ENCODE assay signal across 16 cellular contexts in genomic region chr5:17429353-17429752, GRCh38.
DNase-seq lines count a peak whose midpoint lies in the region; ATAC-seq and TF ChIP-seq lines count a peak whose summit lies in the region.
"Had no signal": no experiment of that assay in that cellular context is flagged by ENCODE, and none has a peak within 500 bp of the region (broad histone marks: within the 10 kb centered on the region; RNA-seq: fewer than 3 reads in every experiment).

No MANE protein-coding gene starts in this region.

- no peak overlapping the region for H2AFZ ChIP-seq in mammary epithelial cell (ENCODE audit: low read depth, low read length)
- H2AFZ ChIP-seq: GM23248 had no signal

- H3K4me1 ChIP-seq in mammary epithelial cell (ENCODE audit: insufficient read depth, low read length) (no peaks in the 10 kb centered on the region), breast epithelium (no peaks in the 10 kb centered on the region)
- H3K4me1 ChIP-seq: A549, HAP-1 had no signal

- H3K4me3 Mint-ChIP-seq in activated naive CD4-positive, alpha-beta T cell treated with anti-CD3 and anti-CD28 coated beads, Interleukin-2, amount 10 ng/mL, durations not matched to agents 7 days and 5 days = no peak overlapping the region
- H3K4me3 Mint-ChIP-seq: CD4-positive, alpha-beta T cell had no signal

- ATAC-seq in left colon = peak; percentile 19
- no peak for ATAC-seq in GM18873 (IDR thresholded peaks at IDR 0.05; ENCODE audit: low FRiP score, unreplicated experiment)
- no peak for ATAC-seq in HG03045 (IDR thresholded peaks at IDR 0.05; ENCODE audit: unreplicated experiment)
- ATAC-seq: A549 had no signal

- intact Hi-C loops in mammary epithelial cell (cut with micrococcal nuclease) = no loop called here
- intact Hi-C loops in breast epithelium (cut with DNase I; ENCODE audit: low total_unique reads) = no loop called here
- intact Hi-C loops in left colon (cut with DNase I, micrococcal nuclease) = no loop called here

- dilution Hi-C loops in mammary epithelial cell (cut with HindIII; ENCODE audit: low sequenced_read_pairs) = no loop called here

- TF ChIP-seq POLR2A in breast epithelium (IDR thresholded peaks at IDR 0.05) = no peak

- no peaks in the 10 kb centered on the region for H3K36me3 Mint-ChIP-seq in activated naive CD4-positive, alpha-beta T cell treated with anti-CD3 and anti-CD28 coated beads, Interleukin-2, amount 10 ng/mL, durations not matched to agents 7 days and 5 days

- WGBS in mammary epithelial cell (ENCODE audit: low coverage, missing lambda C conversion rate) = 24% methylated on average over 4 of the region's 4 CpGs

- TF ChIP-seq CTCF in mammary epithelial cell (conservative IDR thresholded peaks at IDR 0.05 in 1 of 2, IDR thresholded peaks at IDR 0.05 in 1 of 2; ENCODE audit: extremely low read depth in 1 of 2, insufficient read depth in 1 of 2, low read depth in 1 of 2, low read length in 2 of 2) (no peak), breast epithelium (IDR thresholded peaks at IDR 0.05) (no peak), epithelial cell of esophagus (IDR thresholded peaks at IDR 0.05; ENCODE audit: insufficient read depth, low read depth, low read length, missing control alignments) (no peak)

- H3K9me3 ChIP-seq in mammary epithelial cell (replicated peaks; ENCODE audit: insufficient read depth, low read length) = no peaks in the 10 kb centered on the region
- H3K9me3 ChIP-seq in breast epithelium = no peaks in the 10 kb centered on the region
- H3K9me3 ChIP-seq: A549, Caco-2, HAP-1 had no signal

- no peaks in the 10 kb centered on the region for H3K27me3 ChIP-seq in mammary epithelial cell (ENCODE audit: insufficient read depth, low read length)
- H3K27me3 ChIP-seq in breast epithelium = no peaks in the 10 kb centered on the region

- in situ Hi-C loops in mammary epithelial cell (cut with MboI; ENCODE audit: low sequenced_read_pairs in 2 of 2) = no loop called here

- no peaks in the 10 kb centered on the region for H3K27me3 Mint-ChIP-seq in activated naive CD4-positive, alpha-beta T cell treated with anti-CD3 and anti-CD28 coated beads, Interleukin-2, amount 10 ng/mL, durations not matched to agents 7 days and 5 days
- H3K27me3 Mint-ChIP-seq: CD4-positive, alpha-beta T cell had no signal

- no peak overlapping the region for H3K4me3 ChIP-seq in mammary epithelial cell (replicated peaks in 1 of 3; ENCODE audit: insufficient read depth in 1 of 3, low read depth in 2 of 3, low read length in 3 of 3)
- no peak overlapping the region for H3K4me3 ChIP-seq in breast epithelium
- H3K4me3 ChIP-seq in epithelial cell of esophagus (ENCODE audit: low read length) = no peak overlapping the region
- H3K4me3 ChIP-seq: A549, GM23248, HAP-1 had no signal

- peaks cover 11% of the 10 kb centered on the region for H3K9me3 Mint-ChIP-seq in activated naive CD4-positive, alpha-beta T cell treated with anti-CD3 and anti-CD28 coated beads, Interleukin-2, amount 10 ng/mL, durations not matched to agents 7 days and 5 days

- no peaks in the 10 kb centered on the region for H3K36me3 ChIP-seq in mammary epithelial cell (ENCODE audit: insufficient read depth, low read length)
- no peaks in the 10 kb centered on the region for H3K36me3 ChIP-seq in breast epithelium
- H3K36me3 ChIP-seq: HAP-1 had no signal

- DNase-seq in mammary epithelial cell = peak; percentile 58
- no peak for DNase-seq in breast epithelium (ENCODE audit: low spot score in 2 of 2)
- peak; percentile 84 for DNase-seq in epithelial cell of esophagus (ENCODE audit: low read depth)
- DNase-seq in left colon = no peak
- no peak for DNase-seq in SKM-1 treated with dmso at 0.1 percent for 144 hours (lab: John Stamatoyannopoulos, UW; ENCODE audit: unreplicated experiment)
- DNase-seq in activated naive CD4-positive, alpha-beta T cell treated with anti-CD3 and anti-CD28 coated beads, Interleukin-2, amount 10 ng/mL, durations not matched to agents 7 days and 5 days = no peak
- DNase-seq: AML-193; Caco-2; CD4-positive, alpha-beta T cell; GM23248 had no signal

- BruUV-seq in mammary epithelial cell (replicated peaks; lab: Mats Ljungman, UMichigan) = no TSS peak

- H3K4me2 ChIP-seq in mammary epithelial cell (ENCODE audit: insufficient read depth, low read depth, low read length) = no peak overlapping the region
- H3K4me2 ChIP-seq: A549 had no signal

- no peaks in the 10 kb centered on the region for H3K79me2 ChIP-seq in mammary epithelial cell (ENCODE audit: insufficient read depth, low read length)

- no peaks in the 10 kb centered on the region for H4K20me1 ChIP-seq in mammary epithelial cell (ENCODE audit: insufficient read depth, low read length)

- no peak overlapping the region for H3K27ac Mint-ChIP-seq in activated naive CD4-positive, alpha-beta T cell treated with anti-CD3 and anti-CD28 coated beads, Interleukin-2, amount 10 ng/mL, durations not matched to agents 7 days and 5 days
- H3K27ac Mint-ChIP-seq: CD4-positive, alpha-beta T cell had no signal

- H3K9ac ChIP-seq in mammary epithelial cell (ENCODE audit: insufficient read depth, low read length) = no peak overlapping the region
- H3K9ac ChIP-seq: GM23248 had no signal

- CTCF ChIA-PET in mammary epithelial cell (lab: Charles Lee; ENCODE audit: low non-redundant PET) = no interaction called here
- CTCF ChIA-PET in activated naive CD4-positive, alpha-beta T cell treated with anti-CD3 and anti-CD28 coated beads, Interleukin-2, amount 10 ng/mL, durations not matched to agents 7 days and 5 days (lab: Charles Lee) = no interaction called here

- H3K4me1 Mint-ChIP-seq in activated naive CD4-positive, alpha-beta T cell treated with anti-CD3 and anti-CD28 coated beads, Interleukin-2, amount 10 ng/mL, durations not matched to agents 7 days and 5 days = no peaks in the 10 kb centered on the region

- no peak overlapping the region for H3K27ac ChIP-seq in mammary epithelial cell (ENCODE audit: insufficient read depth, low read depth, low read length)
- H3K27ac ChIP-seq in breast epithelium = no peak overlapping the region
- H3K27ac ChIP-seq: 22Rv1, A549, C4-2B, GM23248 had no signal

Comparison
In these comparisons a context has a peak if more than half of its experiments do, and no peak if none do; other contexts are left out.
1. DNase-seq: peak in mammary epithelial cell (single experiment) and epithelial cell of esophagus (single experiment); none in breast epithelium (0 of 2), left colon (0 of 2), SKM-1 treated with dmso at 0.1 percent for 144 hours (single experiment) and activated naive CD4-positive, alpha-beta T cell treated with anti-CD3 and anti-CD28 coated beads, Interleukin-2, amount 10 ng/mL, durations not matched to agents 7 days and 5 days (single experiment).